In the genomic region with DNA sequence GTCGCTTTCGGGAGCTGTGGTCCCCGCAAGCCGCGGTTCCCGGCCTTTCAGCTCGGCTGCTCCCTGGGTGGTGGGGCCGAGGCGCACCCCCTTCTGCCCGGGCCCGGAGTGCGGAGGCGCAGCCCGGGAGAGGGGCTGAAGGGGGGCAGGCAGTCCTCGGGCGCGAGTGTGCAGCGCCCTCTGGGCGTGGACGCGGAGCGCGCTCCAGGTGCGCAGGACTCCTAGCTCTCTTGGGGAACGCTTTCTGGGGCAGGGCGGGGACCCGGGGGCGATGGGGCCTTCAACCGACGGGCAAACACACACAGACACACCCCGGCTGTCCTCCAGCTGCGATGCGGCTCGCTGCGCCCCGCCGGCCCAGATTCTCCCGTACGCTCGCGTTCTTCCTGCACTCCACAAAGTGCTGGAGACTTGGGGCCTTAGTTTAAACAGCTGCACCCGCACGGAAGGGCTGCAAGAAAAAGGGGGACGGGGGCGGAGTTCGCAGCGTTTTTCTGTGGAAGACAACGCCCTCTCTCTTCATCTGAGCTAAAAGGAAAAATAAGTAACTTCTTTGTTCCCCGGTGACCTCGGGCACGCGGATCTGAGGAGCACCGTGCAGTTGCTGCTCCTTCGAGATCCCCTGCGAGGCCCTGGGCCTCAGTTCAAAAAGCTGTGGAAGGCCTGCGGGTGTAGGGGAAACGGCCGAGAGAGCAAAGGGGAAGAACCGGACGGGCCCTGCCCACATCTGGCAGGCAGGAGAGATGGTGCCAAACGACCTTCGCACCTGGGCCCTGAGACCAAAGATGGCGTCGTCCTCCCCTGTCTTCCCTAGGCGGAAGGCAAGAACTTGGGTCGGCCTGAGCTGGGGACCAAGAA, we compare ENCODE assay signal across 8 cellular contexts. TPM values are rescaled to one million over a fixed set of nuclear protein-coding genes. Genes with fewer than 3 reads are reported as not detected.
DNase-seq lines count a peak whose midpoint lies in the region; ATAC-seq and TF ChIP-seq lines count a peak whose summit lies in the region.

No MANE protein-coding gene starts in this region.

- ATAC-seq in GM21360 (IDR thresholded peaks at IDR 0.05; ENCODE audit: unreplicated experiment), result peak; percentile 66
- ATAC-seq in HG03571 (IDR thresholded peaks at IDR 0.05; ENCODE audit: unreplicated experiment), result peak; percentile 52
- peak; percentile 85 for ATAC-seq in Panc1

- H3K27me3 ChIP-seq in Panc1 (ENCODE audit: control insufficient read depth, insufficient read depth, low read length), result no peaks in the 10 kb centered on the region
- H3K27me3 ChIP-seq in smooth muscle cell (ENCODE audit: low read depth), result no peaks in the 10 kb centered on the region

- H3K4me1 ChIP-seq in Panc1 (ENCODE audit: control insufficient read depth, insufficient read depth, low read length) (peaks cover 30% of the 10 kb centered on the region), smooth muscle cell (ENCODE audit: low read depth) (peaks cover 30% of the 10 kb centered on the region)

- H3K4me3 Mint-ChIP-seq in brain, result peak overlapping the region; percentile 79 to 86 (median 82)

- peak overlapping the region in 2 of 5 experiments; percentile 77 to 89 for H3K27ac Mint-ChIP-seq in brain

- H3F3A ChIP-seq in smooth muscle cell (ENCODE audit: low read depth), result peaks cover 2% of the 10 kb centered on the region

- H3K4me3 ChIP-seq in Panc1 (ENCODE audit: low read depth in 2 of 2, low read length in 2 of 2) (peak overlapping the region; percentile 68 to 81), smooth muscle cell (peak overlapping the region; percentile 86)

- no peaks in the 10 kb centered on the region for H4K20me1 ChIP-seq in smooth muscle cell (ENCODE audit: low read depth)

- H3K79me2 ChIP-seq in smooth muscle cell (ENCODE audit: low read depth), result peaks cover under 1% of the 10 kb centered on the region

- no TSS peak for BruUV-seq in Panc1 (replicated peaks; lab: Mats Ljungman, UMichigan)

- H2AFZ ChIP-seq in smooth muscle cell (ENCODE audit: low read depth), result peak overlapping the region; percentile 59

- TF ChIP-seq CTCF in Panc1 (IDR thresholded peaks at IDR 0.05) (peak; percentile 92), brain (conservative IDR thresholded peaks at IDR 0.05) (peak; percentile 66 to 72), smooth muscle cell (IDR thresholded peaks at IDR 0.05; ENCODE audit: borderline replicate concordance, insufficient read depth, poor library complexity, severe bottlenecking) (peak; percentile 53)

- DNase-seq in DMS79 (lab: John Stamatoyannopoulos, UW), result peak; percentile 56
- no peak for DNase-seq in Panc1 (ENCODE audit: low read depth, low spot score)
- peak; percentile 42 for DNase-seq in inferior parietal cortex (ENCODE audit: extremely low spot score)
- peak; percentile 71 for DNase-seq in smooth muscle cell (lab: John Stamatoyannopoulos, UW; ENCODE audit: unreplicated experiment)
- no peak for DNase-seq in hepatic stellate cell (ENCODE audit: low spot score)

- no peaks in the 10 kb centered on the region; the same call in 1 of the 2 replicates for H3K36me3 ChIP-seq in Panc1 (ENCODE audit: control insufficient read depth, insufficient read depth, low read length)
- no peaks in the 10 kb centered on the region for H3K36me3 ChIP-seq in smooth muscle cell (ENCODE audit: low read depth)

- H3K27ac ChIP-seq in Panc1 (ENCODE audit: low read length) (peak overlapping the region; percentile 57), smooth muscle cell (ENCODE audit: low read depth) (no peak overlapping the region)

- H3K4me2 ChIP-seq in smooth muscle cell, result peak overlapping the region; percentile 99

- CTCF ChIA-PET in Panc1 (lab: Charles Lee), result interaction anchor here (0.6 to 2.4 kb wide), 9 partner anchors 11 to 430 kb away, joined by 3 to 8 read pairs (median 5); no protein-coding TSS in a partner anchor

- in situ Hi-C loops in Panc1 (cut with HindIII; ENCODE audit: low pct_unique_long_range_greater_than_20kb, low sequenced_read_pairs), result no loop called here

- peaks cover 12% of the 10 kb centered on the region for H3K27me3 Mint-ChIP-seq in brain

- no peaks in the 10 kb centered on the region for H3K36me3 Mint-ChIP-seq in brain

- WGBS in smooth muscle cell (ENCODE audit: low lambda C conversion rate), result 22% methylated on average over 54 of the region's 66 CpGs

- H3K9ac ChIP-seq in smooth muscle cell (ENCODE audit: low read depth), result peak overlapping the region; percentile 22

- intact Hi-C loops in Panc1 (cut with micrococcal nuclease; ENCODE audit: unreplicated experiment), result loop anchor here (1.0 kb wide), 1 partner anchor 90 kb away; no protein-coding TSS in a partner anchor

- H3K9me3 ChIP-seq in Panc1 (ENCODE audit: control insufficient read depth, insufficient read depth, low read depth, low read length), result no peaks in the 10 kb centered on the region
- no peaks in the 10 kb centered on the region for H3K9me3 ChIP-seq in smooth muscle cell (replicated peaks; ENCODE audit: low read depth)

- peaks cover 0 to 6% (median 0%) of the 10 kb centered on the region in 5 experiments for H3K9me3 Mint-ChIP-seq in brain

- peaks cover 31% of the 10 kb centered on the region for H3K4me1 Mint-ChIP-seq in brain

- POLR2A ChIA-PET in Panc1 (lab: Charles Lee), result interaction anchor here (0.5 to 0.7 kb wide), 4 partner anchors 20 to 189 kb away, joined by 4 to 7 read pairs (median 4); no protein-coding TSS in a partner anchor

RNA-seq across cellular contexts. Expression of gene SDC1, which starts 0.6 kb away (rescaled TPM):
- total RNA-seq in Panc1 (2021; ENCODE audit: unreplicated experiment) (93.0 TPM), smooth muscle cell (61.0 and 81.1 TPM in 2 replicates)
- 74.4 TPM for polyA plus RNA-seq in Panc1 (2012; ENCODE audit: insufficient read length)
- polyA plus RNA-seq in brain (ENCODE audit: insufficient read depth, low read depth, low replicate concordance) (17.5 TPM), smooth muscle cell (88.1 and 110 TPM in 2 replicates)

Comparison
In these comparisons a context has a peak if more than half of its experiments do, and no peak if none do; other contexts are left out.
1. DNase-seq: peak in DMS79 (single experiment), inferior parietal cortex (single experiment) and smooth muscle cell (single experiment); none in Panc1 (single experiment) and hepatic stellate cell (single experiment).
2. Peak in every context shown above with its lines, with median percentiles within 50 percentile points of each other: ATAC-seq and CTCF ChIP-seq.